Comparison of ENCODE assay signal across 1 cellular context in genomic region chr6:89611666-89612065, GRCh38.
TF ChIP-seq lines count a peak whose summit lies in the region.

No MANE protein-coding gene starts in this region.

TF ChIP-seq in SK-N-SH, 30 proteins besides CTCF, POLR2A, EP300 and RAD21:
- TF ChIP-seq ELF1 (IDR thresholded peaks at IDR 0.05) (no peak), CHD2 (IDR thresholded peaks at IDR 0.05; ENCODE audit: low read length, partially characterized antibody) (no peak), TCF12 (IDR thresholded peaks at IDR 0.05) (no peak), RCOR1 (IDR thresholded peaks at IDR 0.05; ENCODE audit: low read length) (no peak), TAF1 (IDR thresholded peaks at IDR 0.05; ENCODE audit: borderline replicate concordance, low read depth, low read length) (no peak), SIN3A (IDR thresholded peaks at IDR 0.05; ENCODE audit: borderline replicate concordance, low read depth, low read length) (no peak), RXRA (IDR thresholded peaks at IDR 0.05; ENCODE audit: borderline replicate concordance, low read depth) (no peak), ZBTB33 (IDR thresholded peaks at IDR 0.05; ENCODE audit: borderline replicate concordance, low read depth) (no peak), PBX3 (IDR thresholded peaks at IDR 0.05) (no peak), MEF2A (IDR thresholded peaks at IDR 0.05; ENCODE audit: borderline replicate concordance, low read depth) (no peak), NFIC (IDR thresholded peaks at IDR 0.05; ENCODE audit: borderline replicate concordance) (no peak), FOXJ3 (CRISPR knock-in tag; IDR thresholded peaks at IDR 0.05) (no peak)
- TF ChIP-seq, protein P1, sequence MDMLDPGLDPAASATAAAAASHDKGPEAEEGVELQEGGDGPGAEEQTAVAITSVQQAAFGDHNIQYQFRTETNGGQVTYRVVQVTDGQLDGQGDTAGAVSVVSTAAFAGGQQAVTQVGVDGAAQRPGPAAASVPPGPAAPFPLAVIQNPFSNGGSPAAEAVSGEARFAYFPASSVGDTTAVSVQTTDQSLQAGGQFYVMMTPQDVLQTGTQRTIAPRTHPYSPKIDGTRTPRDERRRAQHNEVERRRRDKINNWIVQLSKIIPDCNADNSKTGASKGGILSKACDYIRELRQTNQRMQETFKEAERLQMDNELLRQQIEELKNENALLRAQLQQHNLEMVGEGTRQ (IDR thresholded peaks at IDR 0.05; ENCODE audit: borderline replicate concordance, low read depth, low read length) = no peak
